15 cellular contexts compared by ENCODE assay signal in genomic region chr15:101045236-101045646, GRCh38.
DNase-seq lines count a peak whose midpoint lies in the region; ATAC-seq and TF ChIP-seq lines count a peak whose summit lies in the region.
"Had no signal": no experiment of that assay in that cellular context is flagged by ENCODE, and none has a peak within 500 bp of the region (broad histone marks: within the 10 kb centered on the region; RNA-seq: fewer than 3 reads in every experiment).

No MANE protein-coding gene starts in this region.

- WGBS in body of pancreas, 2 donors = 76% methylated on average over 14 of the region's 14 CpGs
- WGBS in lower leg skin, 2 donors = 90 to 95% methylated on average over 14 of the region's 14 CpGs

- H3K27ac ChIP-seq in AG04450 (ENCODE audit: low read depth, low read length) = peak overlapping the region; percentile 84
- H3K27ac ChIP-seq in body of pancreas = no peak overlapping the region
- peak overlapping the region; percentile 77 for H3K27ac ChIP-seq in left ventricle myocardium inferior (replicated peaks)
- H3K27ac ChIP-seq: parathyroid adenoma had no signal

- peak; percentile 9 for ATAC-seq in body of pancreas
- ATAC-seq in HG03342 (IDR thresholded peaks at IDR 0.05; ENCODE audit: unreplicated experiment) = no peak
- ATAC-seq: activated CD4-positive, alpha-beta T cell treated with anti-CD3 and anti-CD28 coated beads for 36 hours had no signal

- H3K27me3 ChIP-seq in AG04450 (ENCODE audit: control insufficient read depth, insufficient read depth, low read length) (no peaks in the 10 kb centered on the region), body of pancreas (no peaks in the 10 kb centered on the region), left ventricle myocardium inferior (ENCODE audit: low read depth) (no peaks in the 10 kb centered on the region)

- no peaks in the 10 kb centered on the region for H3K4me1 ChIP-seq in body of pancreas
- H3K4me1 ChIP-seq in left ventricle myocardium inferior = peaks cover 29% of the 10 kb centered on the region
- H3K4me1 ChIP-seq: parathyroid adenoma had no signal

- H3K36me3 ChIP-seq in body of pancreas (replicated peaks in 1 of 2; ENCODE audit: insufficient read depth in 1 of 2, low read depth in 2 of 2) = peaks cover 0 to 3% of the 10 kb centered on the region in 2 donors
- H3K36me3 ChIP-seq in left ventricle myocardium inferior = no peaks in the 10 kb centered on the region

- CTCF ChIA-PET in AG04450 (lab: Charles Lee) = interaction anchor here (1.0 to 1.6 kb wide), 2 partner anchors 39 to 213 kb away, joined by 4 to 5 read pairs; no protein-coding TSS in a partner anchor

- H3K9me3 ChIP-seq in AG04450 (ENCODE audit: control insufficient read depth, insufficient read depth, low read length) = no peaks in the 10 kb centered on the region; the same call in 1 of the 2 replicates
- no peaks in the 10 kb centered on the region for H3K9me3 ChIP-seq in body of pancreas
- peaks cover 11% of the 10 kb centered on the region for H3K9me3 ChIP-seq in left ventricle myocardium inferior (replicated peaks)

- DNase-seq in AG04450 (ENCODE audit: low read depth, low spot score) (no peak), body of pancreas (peak in 1 of 4 donors; percentile 8), left ventricle myocardium inferior (peak; percentile 17), posterior vena cava (ENCODE audit: low spot score) (peak; percentile 61), nucleus accumbens (lab: John Stamatoyannopoulos, UW) (no peak), lower leg skin (ENCODE audit: low spot score in 2 of 2) (no peak), midbrain (lab: John Stamatoyannopoulos, UW) (no peak)
- DNase-seq: activated CD4-positive, alpha-beta T cell treated with anti-CD3 and anti-CD28 coated beads for 36 hours; activated T-cell treated with anti-CD3 and anti-CD28 coated beads, Interleukin-2, amount 50 U/mL, for 24 hours; CD8-positive, alpha-beta memory T cell; MM.1S; NCI-H82; RPMI8226 had no signal

- TF ChIP-seq CTCF in AG04450 (IDR thresholded peaks at IDR 0.05; ENCODE audit: low read depth, low read length) (no peak), body of pancreas (IDR thresholded peaks at IDR 0.05) (no peak), left ventricle myocardium inferior (IDR thresholded peaks at IDR 0.05; ENCODE audit: borderline replicate concordance) (no peak), lower leg skin (IDR thresholded peaks at IDR 0.05) (no peak)

- POLR2A ChIA-PET in AG04450 (lab: Yijun Ruan, JAX) = no interaction called here

- intact Hi-C loops in body of pancreas (cut with DNase I) = no loop called here
- intact Hi-C loops in left ventricle myocardium inferior (cut with micrococcal nuclease) = no loop called here
- intact Hi-C loops in posterior vena cava (cut with DNase I) = no loop called here
- intact Hi-C loops in lower leg skin (cut with DNase I; ENCODE audit: low total_unique reads) = no loop called here

- H3K4me3 ChIP-seq in AG04450 (ENCODE audit: low read depth, low read length) (no peak overlapping the region), body of pancreas (no peak overlapping the region), left ventricle myocardium inferior (no peak overlapping the region), lower leg skin (ENCODE audit: low read depth, poor library complexity, severe bottlenecking) (no peak overlapping the region)

- TF ChIP-seq POLR2A in body of pancreas (IDR thresholded peaks at IDR 0.05) (no peak), lower leg skin (IDR thresholded peaks at IDR 0.05) (no peak)

Comparison
In these comparisons a context has a peak if more than half of its experiments do, and no peak if none do; other contexts are left out.
1. DNase-seq: peak in left ventricle myocardium inferior (single experiment) and posterior vena cava (single experiment); none in AG04450 (single experiment), nucleus accumbens (0 of 56), lower leg skin (0 of 2) and midbrain (single experiment).
2. H3K27ac ChIP-seq: peak in AG04450 (single experiment) and left ventricle myocardium inferior (single experiment); none in body of pancreas (0 of 4).